ENCODE assay signal across 12 cellular contexts in the genomic region with DNA sequence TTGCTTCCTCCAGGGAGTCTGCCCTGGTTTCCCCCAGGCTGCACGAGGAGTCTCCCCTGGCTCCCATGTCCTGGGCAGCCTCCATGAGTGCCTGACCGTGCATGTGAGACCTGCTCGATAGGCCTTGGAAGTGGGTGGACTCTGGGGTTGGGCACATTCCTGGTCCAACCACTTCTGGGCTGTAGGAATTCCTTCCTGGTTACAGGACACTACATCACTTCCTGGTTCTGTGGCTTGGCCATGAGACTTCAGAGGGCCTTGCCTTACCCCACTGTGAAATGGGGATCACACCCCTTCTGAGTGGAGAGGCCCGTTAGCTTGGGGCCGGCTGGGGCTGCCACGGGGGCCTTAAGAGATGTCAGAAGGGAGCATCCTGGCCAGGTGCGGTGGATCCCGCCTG. TPM values are rescaled to one million over a fixed set of nuclear protein-coding genes. Genes with fewer than 3 reads are reported as not detected.
DNase-seq lines count a peak whose midpoint lies in the region; ATAC-seq and TF ChIP-seq lines count a peak whose summit lies in the region.
"Had no signal": no experiment of that assay in that cellular context is flagged by ENCODE, and none has a peak within 500 bp of the region (broad histone marks: within the 10 kb centered on the region; RNA-seq: fewer than 3 reads in every experiment).

No MANE protein-coding gene starts in this region.

- POLR2A ChIA-PET in T-cell (lab: Charles Lee): no interaction called here

- H3K4me3 Mint-ChIP-seq in T-cell: no peak overlapping the region
- H3K4me3 Mint-ChIP-seq: T-helper 1 cell treated with Interleukin-12 subunit alpha and Interleukin-12 subunit beta and Interleukin-4 antibody, amounts not matched to agents 30 μg/mL and 1 μg/mL, for 36 hours had no signal

- ATAC-seq in T-cell (replicated peaks in 1 of 4) (no peak), HG02678 (IDR thresholded peaks at IDR 0.05; ENCODE audit: unreplicated experiment) (no peak)
- ATAC-seq: left lobe of liver had no signal

- no peak for TF ChIP-seq POLR2A in thyroid gland (IDR thresholded peaks at IDR 0.05)

- no peaks in the 10 kb centered on the region for H3K36me3 Mint-ChIP-seq in T-cell

- H3K4me3 ChIP-seq in MG63 (peak overlapping the region; percentile 37), fibroblast of pulmonary artery (replicated peaks; ENCODE audit: low read depth, low read length) (no peak overlapping the region), thyroid gland (replicated peaks in 1 of 3) (no peak overlapping the region)
- H3K4me3 ChIP-seq: tibial artery had no signal

- intact Hi-C loops in thyroid gland (cut with DNase I): loop anchor here (5.0 kb wide), 1 partner anchor 160 kb away; no protein-coding TSS in a partner anchor

- H3K27me3 ChIP-seq in MG63: no peaks in the 10 kb centered on the region
- H3K27me3 ChIP-seq in thyroid gland: no peaks in the 10 kb centered on the region

- H3K4me1 Mint-ChIP-seq in T-cell: peaks cover 0 to 10% (median 8%) of the 10 kb centered on the region in 3 donors

- H3K4me1 ChIP-seq in thyroid gland: peaks cover 19 to 36% of the 10 kb centered on the region in 2 donors

- CTCF ChIA-PET in T-cell (lab: Charles Lee): no interaction called here

- peak; percentile 87 for DNase-seq in A172 (ENCODE audit: low spot score)
- peak; percentile 87 for DNase-seq in MG63
- DNase-seq in fibroblast of pulmonary artery (ENCODE audit: low read depth): peak; percentile 55
- no peak for DNase-seq in T-cell
- DNase-seq in thyroid gland: no peak
- DNase-seq: NCI-H526 treated with DMSO at 0.1 percent for 48 hours, tibial artery had no signal

- H3K9me3 Mint-ChIP-seq in T-cell: no peaks in the 10 kb centered on the region
- H3K9me3 Mint-ChIP-seq: T-helper 1 cell treated with Interleukin-12 subunit alpha and Interleukin-12 subunit beta and Interleukin-4 antibody, amounts not matched to agents 30 μg/mL and 1 μg/mL, for 36 hours had no signal

- TF ChIP-seq CTCF in fibroblast of pulmonary artery (IDR thresholded peaks at IDR 0.05; ENCODE audit: low read length, missing control alignments) (no peak), thyroid gland (IDR thresholded peaks at IDR 0.05) (no peak)

- H3K27ac Mint-ChIP-seq in T-cell: no peak overlapping the region
- H3K27ac Mint-ChIP-seq: T-helper 1 cell treated with Interleukin-12 subunit alpha and Interleukin-12 subunit beta and Interleukin-4 antibody, amounts not matched to agents 30 μg/mL and 1 μg/mL, for 36 hours had no signal

- no peak overlapping the region for H3K27ac ChIP-seq in thyroid gland
- H3K27ac ChIP-seq: tibial artery had no signal

- WGBS in thyroid gland, 2 donors: 71 to 88% methylated on average over 5 to 7 of the region's 8 CpGs

- H3K27me3 Mint-ChIP-seq in T-cell: no peaks in the 10 kb centered on the region

- no peaks in the 10 kb centered on the region for H3K9me3 ChIP-seq in MG63
- no peaks in the 10 kb centered on the region for H3K9me3 ChIP-seq in thyroid gland
- H3K9me3 ChIP-seq: tibial artery had no signal

- peaks cover 4% of the 10 kb centered on the region; the same call in 1 of the 2 replicates for H3K36me3 ChIP-seq in MG63
- no peaks in the 10 kb centered on the region for H3K36me3 ChIP-seq in thyroid gland
- H3K36me3 ChIP-seq: tibial artery had no signal

RNA-seq across cellular contexts. Expression of gene ZNF628, which starts 4.0 kb away (rescaled TPM):
- total RNA-seq in A172 (2014; rRNA removed; shearing (Covaris generic)): 4.1 and 4.8 TPM in 2 replicates
- 3.1 and 4.0 TPM in 2 replicates for total RNA-seq in MG63 (2014; rRNA removed; shearing (Covaris generic); ENCODE audit: low replicate concordance)
- total RNA-seq in T-cell: 10 to 100 TPM; 14.2 to 24.1 (median 16.2) TPM
- 10 to 100 TPM in 2 of 4 donors, 1 to 10 TPM in 2; 2.1 to 12.0 (median 6.5) TPM for total RNA-seq in thyroid gland

RNA-seq across cellular contexts. Expression of gene C19orf85, which starts 7.9 kb away (rescaled TPM):
- total RNA-seq in A172 (2014; rRNA removed; shearing (Covaris generic)): 0.07 TPM in 1 of 2 replicates, not detected in the other
- not detected in 2 replicates for total RNA-seq in MG63 (2014; rRNA removed; shearing (Covaris generic); ENCODE audit: low replicate concordance)
- not detected for total RNA-seq in T-cell
- not detected for total RNA-seq in thyroid gland
- total RNA-seq: epithelial cell of proximal tubule, left lobe of liver, posterior vena cava had no signal

RNA-seq across cellular contexts. Expression of gene ISOC2, which starts 11.0 kb away (rescaled TPM):
- total RNA-seq in A172 (2014; rRNA removed; shearing (Covaris generic)): 114 and 139 TPM in 2 replicates
- 149 and 180 TPM in 2 replicates for total RNA-seq in MG63 (2014; rRNA removed; shearing (Covaris generic); ENCODE audit: low replicate concordance)
- 10 to 100 TPM in 3 of 5 donors, 1 to 10 TPM in 2; 6.8 to 18.9 (median 14.7) TPM for total RNA-seq in T-cell
- 100 to 1,000 TPM in 2 of 4 donors, 10 to 100 TPM in 2; 52.1 to 178 (median 100) TPM for total RNA-seq in thyroid gland

RNA-seq across cellular contexts. Expression of gene NAT14, which starts 12.5 kb away (rescaled TPM):
- 56.2 and 65.7 TPM in 2 replicates for total RNA-seq in A172 (2014; rRNA removed; shearing (Covaris generic))
- total RNA-seq in MG63 (2014; rRNA removed; shearing (Covaris generic); ENCODE audit: low replicate concordance): 19.7 and 35.1 TPM in 2 replicates
- total RNA-seq in T-cell (10 to 100 TPM in 1 of 5 donors, 1 to 10 TPM in 4; 6.3 to 10.4 (median 8.1) TPM), thyroid gland (10 to 100 TPM in 2 of 4 donors, 1 to 10 TPM in 2; 5.1 to 28.3 (median 12.2) TPM)

RNA-seq across cellular contexts. Expression of gene SSC5D, which starts 15.8 kb away (rescaled TPM):
- 1.1 and 1.2 TPM in 2 replicates for total RNA-seq in A172 (2014; rRNA removed; shearing (Covaris generic))
- total RNA-seq in MG63 (2014; rRNA removed; shearing (Covaris generic); ENCODE audit: low replicate concordance): 1.4 TPM in 1 of 2 replicates, not detected in the other
- total RNA-seq in T-cell (1 to 10 TPM in 2 of 5 donors, under 1 TPM in 3; 0.38 to 1.3 (median 0.66) TPM), thyroid gland (1 to 10 TPM; 1.7 to 2.9 (median 2.2) TPM)

Comparison
In these comparisons a context has a peak if more than half of its experiments do, and no peak if none do; other contexts are left out.
1. DNase-seq: peak in A172 (single experiment), MG63 (single experiment) and fibroblast of pulmonary artery (single experiment); none in T-cell (0 of 34) and thyroid gland (0 of 2).